ENCODE assay signal across 1 cellular context in genomic region chr4:48546336-48546735, GRCh38.
TF ChIP-seq lines count a peak whose summit lies in the region.

No MANE protein-coding gene starts in this region.

TF ChIP-seq in HEK293, 187 proteins besides CTCF, POLR2A, EP300 and RAD21 (continued from another document):
- TF ChIP-seq KLF17 (tag by site-specific recombination; IDR thresholded peaks at IDR 0.05) (no peak), BCL11B (tag by site-specific recombination; IDR thresholded peaks at IDR 0.05; ENCODE audit: low read depth) (no peak), ZNF175 (tag by site-specific recombination; IDR thresholded peaks at IDR 0.05) (no peak), ZNF341 (tag by site-specific recombination; IDR thresholded peaks at IDR 0.05; ENCODE audit: low read depth) (no peak)
